ENCODE assay signal across 7 cellular contexts in genomic region chr4:85061974-85062373, GRCh38.
"Had no signal": no experiment of that assay in that cellular context is flagged by ENCODE, and none has a peak within 500 bp of the region (broad histone marks: within the 10 kb centered on the region; RNA-seq: fewer than 3 reads in every experiment).

No MANE protein-coding gene starts in this region.

- H3K4me3 ChIP-seq: GM12878 had no signal

- DNase-seq: GF-D8 had no signal

- ATAC-seq: GM12878 had no signal

- FAIRE-seq: G401.6, GM12878, GM12891, GM12892, GM18507, GM19239 had no signal
